In genomic region chr6:70667711-70668498, GRCh38 we compare ENCODE assay signal across 8 cellular contexts. TPM values are rescaled to one million over a fixed set of nuclear protein-coding genes. Genes with fewer than 3 reads are reported as not detected.
DNase-seq lines count a peak whose midpoint lies in the region; ATAC-seq and TF ChIP-seq lines count a peak whose summit lies in the region.

TSS of gene SMAP1 (plus strand) at chr6:70667883. CDS start at chr6:70668024, 141 bp downstream.

- no peaks in the 10 kb centered on the region for H3K9me3 ChIP-seq in HUES64 (ENCODE audit: insufficient read depth, low read depth, low read length)
- H3K9me3 ChIP-seq in OCI-LY1 (ENCODE audit: low read length), result no peaks in the 10 kb centered on the region
- H3K9me3 ChIP-seq in mononuclear cell (ENCODE audit: low read depth, low read length), result no peaks in the 10 kb centered on the region

- H3K9ac ChIP-seq in HUES64 (ENCODE audit: low read depth, low read length), result peak within 1 kb of the TSS; percentile 77
- peak within 1 kb of the TSS; percentile 80 for H3K9ac ChIP-seq in OCI-LY1 (ENCODE audit: low read length)

- H3K4me2 ChIP-seq in OCI-LY1 (ENCODE audit: low read length), result peak within 1 kb of the TSS; percentile 87

- peaks cover 15% of the 10 kb centered on the region for H3K4me1 ChIP-seq in HUES64 (ENCODE audit: insufficient read depth, low read length)
- peaks cover 19% of the 10 kb centered on the region for H3K4me1 ChIP-seq in OCI-LY1 (ENCODE audit: insufficient read depth, low read length, severe bottlenecking)
- peaks cover 36% of the 10 kb centered on the region for H3K4me1 ChIP-seq in mononuclear cell (ENCODE audit: insufficient read depth, low read length)

- H3K4me3 ChIP-seq in HUES64 (ENCODE audit: low read length) (peak within 1 kb of the TSS; percentile 96), OCI-LY1 (ENCODE audit: low read depth, low read length, poor library complexity, severe bottlenecking) (peak within 1 kb of the TSS; percentile 80), mononuclear cell (ENCODE audit: low read length) (peak within 1 kb of the TSS; percentile 84)

- peak within 1 kb of the TSS; percentile 25 for H2AFZ ChIP-seq in OCI-LY1 (ENCODE audit: low read length)

- H3K36me3 ChIP-seq in HUES64 (ENCODE audit: insufficient read depth, low read length) (no peaks in the 10 kb centered on the region), OCI-LY1 (ENCODE audit: insufficient read depth, low read length) (no peaks in the 10 kb centered on the region)

- ATAC-seq in GM21515 (IDR thresholded peaks at IDR 0.05; ENCODE audit: unreplicated experiment), result peak; percentile 95

- no peaks in the 10 kb centered on the region for H3F3A ChIP-seq in OCI-LY1 (ENCODE audit: insufficient read depth, low read length)

- DNase-seq in DMS 273 treated with DMSO at 0.1 percent for 48 hours (lab: John Stamatoyannopoulos, UW) (peak; percentile 75), activated T-cell treated with anti-CD3 and anti-CD28 coated beads for 24 hours (ENCODE audit: low read depth) (peak; percentile 93), epidermal melanocyte (ENCODE audit: insufficient read length, low spot score) (peak; percentile 80)
- peak; percentile 92 to 95 for DNase-seq in stimulated activated CD8-positive, alpha-beta memory T cell treated with anti-CD3 and anti-CD28 coated beads, Interleukin-2, amount 100 ng/mL, for 48 hours (ENCODE audit: low read depth in 2 of 2)

- H3K27ac ChIP-seq in HUES64 (ENCODE audit: low read depth, low read length) (peak within 1 kb of the TSS; percentile 88; the same call in 1 of the 2 replicates), OCI-LY1 (ENCODE audit: low read depth, low read length, poor library complexity, severe bottlenecking) (peak within 1 kb of the TSS; percentile 5)

- no peak for TF ChIP-seq CTCF in OCI-LY1 (IDR thresholded peaks at IDR 0.05; ENCODE audit: low read length)

- WGBS in HUES64, result under 1% methylated on average over 90 of the region's 90 CpGs

- no peaks in the 10 kb centered on the region for H3K9me2 ChIP-seq in OCI-LY1 (ENCODE audit: low read depth, low read length)

- H3K79me2 ChIP-seq in OCI-LY1 (ENCODE audit: insufficient read depth, low read length), result no peaks in the 10 kb centered on the region

- no peaks in the 10 kb centered on the region for H3K27me3 ChIP-seq in HUES64 (ENCODE audit: insufficient read depth, low read length)
- H3K27me3 ChIP-seq in OCI-LY1 (ENCODE audit: insufficient read depth, low read length), result no peaks in the 10 kb centered on the region
- H3K27me3 ChIP-seq in mononuclear cell (ENCODE audit: insufficient read depth, low read length), result no peaks in the 10 kb centered on the region

- no peaks in the 10 kb centered on the region; the same call in 1 of the 2 replicates for H4K20me1 ChIP-seq in OCI-LY1 (ENCODE audit: insufficient read depth, low read length)

RNA-seq across cellular contexts. Expression of gene SMAP1, which starts in this region (rescaled TPM):
- 30.9 TPM for polyA plus RNA-seq in HUES64 (2013, experiment 1 of 2)
- polyA plus RNA-seq in HUES64 (2013, experiment 2 of 2), result 38.5 TPM
- 25.7 TPM for total RNA-seq in mononuclear cell

Comparison
In these comparisons a context has a peak if more than half of its experiments do, and no peak if none do; other contexts are left out.
1. Peak in every context shown above with its lines: DNase-seq, ATAC-seq, H3K4me3 ChIP-seq and H3K27ac ChIP-seq.